8 cellular contexts compared by ENCODE assay signal in genomic region chr19:18109363-18109730, GRCh38. TPM values are rescaled to one million over a fixed set of nuclear protein-coding genes. Genes with fewer than 3 reads are reported as not detected.
A peak's percentile ranks its signal among the peaks of the same experiment; 100 is the strongest.
DNase-seq lines count a peak whose midpoint lies in the region; ATAC-seq and TF ChIP-seq lines count a peak whose summit lies in the region.

No MANE protein-coding gene starts in this region.

- intact Hi-C loops in activated CD4-positive, alpha-beta memory T cell treated with anti-CD3 and anti-CD28 coated beads for 36 hours (cut with micrococcal nuclease) = no loop called here
- intact Hi-C loops in heart right ventricle (cut with DNase I) = no loop called here

- H3K27ac ChIP-seq in heart right ventricle = peak overlapping the region in 7 of 10 donors; percentile 22 to 94 (median 60)

- no peak for DNase-seq in activated CD4-positive, alpha-beta memory T cell treated with anti-CD3 and anti-CD28 coated beads for 36 hours
- DNase-seq in heart right ventricle (no peak), skeletal muscle cell (ENCODE audit: low read depth) (no peak), pons (ENCODE audit: low spot score) (no peak), superior temporal gyrus (ENCODE audit: extremely low spot score) (no peak), SW 1271 (lab: John Stamatoyannopoulos, UW) (no peak)
- no peak for DNase-seq in stimulated activated CD4-positive, alpha-beta T cell treated with anti-CD3 and anti-CD28 coated beads, Interleukin-4, amount 100 ng/mL, for 1 hour

- H3K4me3 Mint-ChIP-seq in activated CD4-positive, alpha-beta memory T cell treated with anti-CD3 and anti-CD28 coated beads for 36 hours = peak overlapping the region; percentile 58

- H3K4me3 ChIP-seq in heart right ventricle = peak overlapping the region; percentile 44 to 73 (median 67)
- peak overlapping the region; percentile 64 for H3K4me3 ChIP-seq in skeletal muscle cell (ENCODE audit: low read depth, low read length)

- POLR2A ChIA-PET in activated CD4-positive, alpha-beta memory T cell treated with anti-CD3 and anti-CD28 coated beads for 36 hours (lab: Charles Lee) = interaction anchor here (0.6 to 1.3 kb wide), 2 partner anchors 19 to 24 kb away, joined by 3 to 5 read pairs; no protein-coding TSS in a partner anchor

- TF ChIP-seq CTCF in heart right ventricle (IDR thresholded peaks at IDR 0.05) = no peak

- no peak overlapping the region for H3K27ac Mint-ChIP-seq in activated CD4-positive, alpha-beta memory T cell treated with anti-CD3 and anti-CD28 coated beads for 36 hours

- peaks cover 10% of the 10 kb centered on the region for H3K4me1 Mint-ChIP-seq in activated CD4-positive, alpha-beta memory T cell treated with anti-CD3 and anti-CD28 coated beads for 36 hours (ENCODE audit: low read depth)

- H3K27me3 Mint-ChIP-seq in activated CD4-positive, alpha-beta memory T cell treated with anti-CD3 and anti-CD28 coated beads for 36 hours = no peaks in the 10 kb centered on the region

- H3K36me3 ChIP-seq in heart right ventricle = peaks cover 0 to 6% (median 0%) of the 10 kb centered on the region in 9 donors

- CTCF ChIA-PET in activated CD4-positive, alpha-beta memory T cell treated with anti-CD3 and anti-CD28 coated beads for 36 hours (lab: Charles Lee) = interaction anchor here (1.0 to 4.4 kb wide), 8 partner anchors 11 to 142 kb away, joined by 4 to 35 read pairs (median 5); partner anchors contain the start of genes ARRDC2 and MAST3

- H3K9me3 ChIP-seq in heart right ventricle = no peaks in the 10 kb centered on the region

- no peaks in the 10 kb centered on the region for H3K9me3 Mint-ChIP-seq in activated CD4-positive, alpha-beta memory T cell treated with anti-CD3 and anti-CD28 coated beads for 36 hours

- H3K27me3 ChIP-seq in heart right ventricle = peaks cover 0 to 11% (median 0%) of the 10 kb centered on the region in 7 donors

- peak; percentile 3 for ATAC-seq in GM19324 (IDR thresholded peaks at IDR 0.05; ENCODE audit: low FRiP score, unreplicated experiment)
- no peak for ATAC-seq in heart right ventricle

- H3K36me3 Mint-ChIP-seq in activated CD4-positive, alpha-beta memory T cell treated with anti-CD3 and anti-CD28 coated beads for 36 hours = no peaks in the 10 kb centered on the region

- WGBS in heart right ventricle, 2 donors = 63% methylated on average over 12 of the region's 12 CpGs

- peaks cover 5 to 50% (median 17%) of the 10 kb centered on the region in 9 donors for H3K4me1 ChIP-seq in heart right ventricle

RNA-seq across cellular contexts. Expression of gene MAST3, which starts 11.8 kb away (rescaled TPM):
- 10 to 100 TPM; 22.5 to 23.8 TPM for total RNA-seq in activated CD4-positive, alpha-beta memory T cell treated with anti-CD3 and anti-CD28 coated beads for 36 hours
- total RNA-seq in heart right ventricle = 1 to 10 TPM; 2.8 to 6.4 (median 4.6) TPM
- polyA plus RNA-seq in heart right ventricle = 1 to 10 TPM; 1.5 to 2.6 TPM

RNA-seq across cellular contexts. Expression of gene IL12RB1, which starts 22.6 kb away (rescaled TPM):
- total RNA-seq in activated CD4-positive, alpha-beta memory T cell treated with anti-CD3 and anti-CD28 coated beads for 36 hours = 10 to 100 TPM; 22.6 to 23.3 TPM
- 1 to 10 TPM in 2 of 10 donors, under 1 TPM in 8; 0.24 to 5.4 (median 0.45) TPM for total RNA-seq in heart right ventricle
- under 1 TPM; 0.36 to 0.51 TPM for polyA plus RNA-seq in heart right ventricle

RNA-seq across cellular contexts. Expression of gene PIK3R2, which starts 43.6 kb away (rescaled TPM):
- 10 to 100 TPM; 14.9 to 19.1 TPM for total RNA-seq in activated CD4-positive, alpha-beta memory T cell treated with anti-CD3 and anti-CD28 coated beads for 36 hours
- total RNA-seq in heart right ventricle = 10 to 100 TPM; 15.7 to 29.1 (median 22.3) TPM
- polyA plus RNA-seq in heart right ventricle = 1 to 10 TPM; 2.3 to 6.7 TPM
